In the genomic region with DNA sequence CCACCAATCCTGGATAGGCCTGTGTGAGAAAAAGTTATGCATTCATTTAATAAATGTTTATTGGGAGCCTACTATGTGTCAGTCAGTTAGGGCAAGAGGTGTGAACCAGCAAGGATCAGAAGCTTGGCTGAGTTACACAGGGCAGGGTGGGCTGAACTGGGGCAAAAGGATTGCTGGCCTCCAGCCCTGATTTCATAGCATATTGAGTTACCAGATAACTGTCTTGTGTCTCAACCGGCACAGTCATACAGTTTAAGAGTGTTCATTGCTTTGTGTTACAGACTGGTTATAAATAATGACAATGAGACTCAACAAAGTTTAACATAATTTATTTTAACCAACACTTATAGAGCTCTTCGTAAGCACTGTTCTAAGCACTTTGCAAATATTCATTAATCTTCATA, we compare ENCODE assay signal across 1 cellular context.
A peak's percentile ranks its signal among the peaks of the same experiment; 100 is the strongest.
TF ChIP-seq lines count a peak whose summit lies in the region.

No MANE protein-coding gene starts in this region.

TF ChIP-seq in SK-N-SH, 30 proteins besides CTCF, POLR2A, EP300 and RAD21 (continued from another document):
- TF ChIP-seq, protein P1, sequence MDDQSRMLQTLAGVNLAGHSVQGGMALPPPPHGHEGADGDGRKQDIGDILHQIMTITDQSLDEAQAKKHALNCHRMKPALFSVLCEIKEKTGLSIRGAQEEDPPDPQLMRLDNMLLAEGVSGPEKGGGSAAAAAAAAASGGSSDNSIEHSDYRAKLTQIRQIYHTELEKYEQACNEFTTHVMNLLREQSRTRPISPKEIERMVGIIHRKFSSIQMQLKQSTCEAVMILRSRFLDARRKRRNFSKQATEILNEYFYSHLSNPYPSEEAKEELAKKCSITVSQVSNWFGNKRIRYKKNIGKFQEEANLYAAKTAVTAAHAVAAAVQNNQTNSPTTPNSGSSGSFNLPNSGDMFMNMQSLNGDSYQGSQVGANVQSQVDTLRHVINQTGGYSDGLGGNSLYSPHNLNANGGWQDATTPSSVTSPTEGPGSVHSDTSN (IDR thresholded peaks at IDR 0.05): peak; percentile 92
- TF ChIP-seq POLR2AphosphoS5 (IDR thresholded peaks at IDR 0.05; ENCODE audit: low read depth, low read length) (peak; percentile 23; the same call in 1 of the 2 replicates), MXI1 (IDR thresholded peaks at IDR 0.05; ENCODE audit: low read depth, low read length) (no peak), ELF1 (IDR thresholded peaks at IDR 0.05) (peak; percentile 4; the same call in 1 of the 2 replicates), FOXJ3 (CRISPR knock-in tag; IDR thresholded peaks at IDR 0.05) (no peak)
